ENCODE assay signal across 28 cellular contexts in the genomic region with DNA sequence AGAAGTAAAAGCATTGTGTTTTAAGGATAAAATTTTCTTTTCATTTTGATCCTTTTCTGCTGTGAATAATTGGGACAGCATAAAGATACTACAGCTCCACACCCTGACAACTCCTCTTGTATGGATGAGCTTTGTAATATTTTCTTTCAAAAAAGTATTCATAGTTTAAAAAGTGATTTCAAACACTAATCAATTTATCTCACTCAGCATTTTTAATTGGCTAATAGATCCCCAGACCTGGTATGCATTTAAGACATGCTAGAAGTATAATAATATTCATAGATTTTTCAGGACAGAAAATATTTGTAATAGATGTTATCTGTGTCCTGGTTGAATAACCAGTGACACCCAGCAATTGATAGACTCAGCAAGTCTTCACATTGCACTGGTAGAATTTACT.
"Had no signal": no experiment of that assay in that cellular context is flagged by ENCODE, and none has a peak within 500 bp of the region (broad histone marks: within the 10 kb centered on the region; RNA-seq: fewer than 3 reads in every experiment).

No MANE protein-coding gene starts in this region.

- ATAC-seq: effector memory CD8-positive, alpha-beta T cell; esophagus mucosa; gastrocnemius medialis; heart right ventricle; left cardiac atrium; left lung; left ventricle myocardium superior; lower lobe of right lung; mucosa of descending colon had no signal

- H3K4me3 ChIP-seq: colonic mucosa, esophagus squamous epithelium, gastrocnemius medialis, heart right ventricle, left lung, lower lobe of right lung, mucosa of descending colon had no signal

- DNase-seq: colonic mucosa; cortex of kidney; effector CD8-positive, alpha-beta T cell; effector memory CD8-positive, alpha-beta T cell; endodermal cell; erythroblast; esophagus squamous epithelium; foreskin fibroblast; foreskin melanocyte; gastrocnemius medialis; glutamatergic neuron; head of caudate nucleus; heart right ventricle; hippocampal formation; left cardiac atrium; left lung; left ventricle myocardium superior; lower lobe of right lung; mesenchymal stem cell; mucosa of descending colon; naive B cell had no signal

- H3K4me1 Mint-ChIP-seq: naive B cell had no signal

- H3K4me1 ChIP-seq: colonic mucosa, esophagus squamous epithelium, gastrocnemius medialis, heart right ventricle, left lung, lower lobe of right lung had no signal

- H3K36me3 Mint-ChIP-seq: mesothelial cell of epicardium, naive B cell had no signal

- H3K36me3 ChIP-seq: colonic mucosa, esophagus squamous epithelium, gastrocnemius medialis, heart right ventricle, left lung, lower lobe of right lung had no signal

- H3K4me3 Mint-ChIP-seq: dendritic cell treated with granulocyte-macrophage colony-stimulating factor and Interleukin-4, amounts not matched to agents 40 ng/mL and 50 ng/mL, for 4 days; effector memory CD8-positive, alpha-beta T cell; endodermal cell; mesothelial cell of epicardium; naive B cell had no signal

- H3K27me3 Mint-ChIP-seq: dendritic cell treated with granulocyte-macrophage colony-stimulating factor and Interleukin-4, amounts not matched to agents 40 ng/mL and 50 ng/mL, for 4 days; effector memory CD8-positive, alpha-beta T cell; naive B cell had no signal

- H3K9me3 ChIP-seq: colonic mucosa, esophagus squamous epithelium, gastrocnemius medialis, heart right ventricle, left lung, lower lobe of right lung, mucosa of descending colon had no signal

- H3K9me3 Mint-ChIP-seq: dendritic cell treated with granulocyte-macrophage colony-stimulating factor and Interleukin-4, amounts not matched to agents 40 ng/mL and 50 ng/mL, for 4 days; endodermal cell had no signal

- FAIRE-seq: endometrium, islet of Langerhans, keratinocyte had no signal

- H3K27ac Mint-ChIP-seq: dendritic cell treated with granulocyte-macrophage colony-stimulating factor and Interleukin-4, amounts not matched to agents 40 ng/mL and 50 ng/mL, for 4 days; effector memory CD8-positive, alpha-beta T cell; endodermal cell; mesothelial cell of epicardium; naive B cell had no signal

- H3K27me3 ChIP-seq: colonic mucosa, esophagus squamous epithelium, gastrocnemius medialis, heart right ventricle, left lung had no signal

- H3K27ac ChIP-seq: colonic mucosa, epithelial cell of prostate, esophagus squamous epithelium, gastrocnemius medialis, heart right ventricle, left lung, lower lobe of right lung had no signal
